In genomic region chr10:50417906-50418697, GRCh38 we compare ENCODE assay signal across 1 cellular context.
TF ChIP-seq lines count a peak whose summit lies in the region.

No MANE protein-coding gene starts in this region.

TF ChIP-seq in K562, 482 proteins besides CTCF, POLR2A, EP300 and RAD21 (continued from another document and continues in another):
- TF ChIP-seq CHD7 (IDR thresholded peaks at IDR 0.05; ENCODE audit: low read depth, low read length), result no peak
- no peak for TF ChIP-seq ZC3H11A (IDR thresholded peaks at IDR 0.05; ENCODE audit: low read depth, low read length)
- no peak for TF ChIP-seq ZFP30 (CRISPR knock-in tag; IDR thresholded peaks at IDR 0.05; ENCODE audit: borderline replicate concordance)
- peak; percentile 87 for TF ChIP-seq RB1 (IDR thresholded peaks at IDR 0.05; ENCODE audit: low read depth)
- TF ChIP-seq ETV5 (CRISPR knock-in tag; IDR thresholded peaks at IDR 0.05; ENCODE audit: low read depth), result no peak
- peak; percentile 96 for TF ChIP-seq ZNF316 (IDR thresholded peaks at IDR 0.05)
- no peak for TF ChIP-seq ID3 (CRISPR knock-in tag; IDR thresholded peaks at IDR 0.05)
- TF ChIP-seq ID3 (tag; IDR thresholded peaks at IDR 0.05), result 0 out of 2 replicates have a peak, but pooled peaks have one; percentile 18
- TF ChIP-seq GTF3C2 (IDR thresholded peaks at IDR 0.05; ENCODE audit: borderline replicate concordance, extremely low read depth, insufficient read length), result no peak
- no peak for TF ChIP-seq TSHZ1 (CRISPR knock-in tag; IDR thresholded peaks at IDR 0.05)
- TF ChIP-seq SMARCA5 (IDR thresholded peaks at IDR 0.05), result no peak
- TF ChIP-seq TAF9B (IDR thresholded peaks at IDR 0.05; ENCODE audit: partially characterized antibody), result peak; percentile 86
- no peak for TF ChIP-seq MED1 (CRISPR knock-in tag; IDR thresholded peaks at IDR 0.05; ENCODE audit: borderline replicate concordance)
- TF ChIP-seq THRA (IDR thresholded peaks at IDR 0.05), result no peak
- no peak for TF ChIP-seq ZBTB11 (CRISPR knock-in tag; IDR thresholded peaks at IDR 0.05)
- TF ChIP-seq NFRKB (IDR thresholded peaks at IDR 0.05; ENCODE audit: low read depth), result no peak
- no peak; the same call in 1 of the 2 replicates for TF ChIP-seq ZNF224 (CRISPR knock-in tag; IDR thresholded peaks at IDR 0.05)
- TF ChIP-seq ZSCAN29 (IDR thresholded peaks at IDR 0.05), result peak; percentile 12; the same call in 1 of the 2 replicates
- no peak for TF ChIP-seq THAP12 (CRISPR knock-in tag; IDR thresholded peaks at IDR 0.05)
- no peak for TF ChIP-seq ZNF197 (CRISPR knock-in tag; IDR thresholded peaks at IDR 0.05; ENCODE audit: low read depth)
- no peak for TF ChIP-seq SRSF7 (optimal IDR thresholded peaks at IDR 0.05; ENCODE audit: low read depth, low read length)
- no peak for TF ChIP-seq LARP7 (IDR thresholded peaks at IDR 0.05)
- TF ChIP-seq RBM34 (IDR thresholded peaks at IDR 0.05; ENCODE audit: borderline replicate concordance, insufficient read depth, low read length), result no peak
- TF ChIP-seq MTA2 (IDR thresholded peaks at IDR 0.05; ENCODE audit: low read depth), result no peak
- no peak for TF ChIP-seq SAFB (IDR thresholded peaks at IDR 0.05; ENCODE audit: borderline replicate concordance, low read depth, low read length)
- TF ChIP-seq SAFB2 (IDR thresholded peaks at IDR 0.05; ENCODE audit: borderline replicate concordance, low read depth, low read length, severe bottlenecking), result no peak
- TF ChIP-seq ELF1 (tag; IDR thresholded peaks at IDR 0.05), result peak; percentile 30; the same call in 1 of the 2 replicates
- TF ChIP-seq JUND (IDR thresholded peaks at IDR 0.05; ENCODE audit: borderline replicate concordance, low read depth, low read length), result peak; percentile 89
- TF ChIP-seq JUND (tag; IDR thresholded peaks at IDR 0.05; ENCODE audit: borderline replicate concordance, low read depth, low read length), result peak; percentile 60; the same call in 1 of the 3 replicates
- TF ChIP-seq CREB1 (IDR thresholded peaks at IDR 0.05), result no peak
- TF ChIP-seq CREB1 (CRISPR knock-in tag; IDR thresholded peaks at IDR 0.05), result no peak
- TF ChIP-seq MCM2 (IDR thresholded peaks at IDR 0.05; ENCODE audit: low read depth), result no peak
- TF ChIP-seq MAFK (IDR thresholded peaks at IDR 0.05; ENCODE audit: low read length), result peak; percentile 83
